33 cellular contexts compared by ENCODE assay signal in genomic region chr9:68654075-68654474, GRCh38. TPM values are rescaled to one million over a fixed set of nuclear protein-coding genes. Genes with fewer than 3 reads are reported as not detected.
"Had no signal": no experiment of that assay in that cellular context is flagged by ENCODE, and none has a peak within 500 bp of the region (broad histone marks: within the 10 kb centered on the region; RNA-seq: fewer than 3 reads in every experiment).

No MANE protein-coding gene starts in this region.

- H3K9me3 Mint-ChIP-seq: activated B cell treated with CpG ODN at 0.5 μM for 24 hours; activated CD8-positive, alpha-beta T cell treated with anti-CD3 and anti-CD28 coated beads for 36 hours; activated naive CD4-positive, alpha-beta T cell treated with anti-CD3 and anti-CD28 coated beads, Interleukin-2, amount 10 ng/mL, durations not matched to agents 7 days and 5 days; central memory CD8-positive, alpha-beta T cell; T-cell had no signal

- ATAC-seq: Right ventricle myocardium inferior, SK-N-SH treated with all-trans-retinoic acid at 6 μM for 48 hours, T-cell, T-helper 17 cell had no signal

- H3K9me3 ChIP-seq: ascending aorta had no signal

- H3K4me3 ChIP-seq: ascending aorta, cardiac muscle cell, PC-9 had no signal

- H3K27ac Mint-ChIP-seq: activated B cell treated with CpG ODN at 0.5 μM for 24 hours; activated naive CD4-positive, alpha-beta T cell treated with anti-CD3 and anti-CD28 coated beads, Interleukin-2, amount 10 ng/mL, durations not matched to agents 7 days and 5 days; T-helper 17 cell had no signal

- H3K4me3 Mint-ChIP-seq: activated B cell treated with CpG ODN at 0.5 μM for 24 hours; activated CD8-positive, alpha-beta T cell treated with anti-CD3 and anti-CD28 coated beads for 36 hours; activated naive CD4-positive, alpha-beta T cell treated with anti-CD3 and anti-CD28 coated beads, Interleukin-2, amount 10 ng/mL, durations not matched to agents 7 days and 5 days; activated naive CD8-positive, alpha-beta T cell; central memory CD8-positive, alpha-beta T cell; T-cell; T-helper 17 cell had no signal

- H3K27me3 Mint-ChIP-seq: activated B cell treated with CpG ODN at 0.5 μM for 24 hours had no signal

- H3K36me3 ChIP-seq: ascending aorta, cardiac muscle cell had no signal

- H3K27me3 ChIP-seq: ascending aorta, cardiac muscle cell had no signal

- H3K27ac ChIP-seq: ascending aorta, cardiac muscle cell, PC-9, RWPE1, VCaP had no signal

- DNase-seq: activated B cell treated with CpG ODN at 0.5 μM for 24 hours; activated CD4-positive, alpha-beta T cell treated with anti-CD3 and anti-CD28 coated beads for 4 hours; activated CD4-positive, CD25-positive, alpha-beta regulatory T cell treated with anti-CD3 and anti-CD28 coated beads, Interleukin-2, amount 50 U/mL, for 72 hours; activated CD8-positive, alpha-beta T cell treated with anti-CD3 and anti-CD28 coated beads for 36 hours; activated effector memory CD4-positive, alpha-beta T cell treated with Interleukin-2 at 50 U/mL for 16 hours; activated naive CD4-positive, alpha-beta T cell treated with anti-CD3 and anti-CD28 coated beads, Interleukin-2, amount 10 ng/mL, durations not matched to agents 7 days and 5 days; activated T-cell treated with anti-CD3 and anti-CD28 coated beads, Interleukin-2, amount 50 U/mL, for 1 hour; activated T-cell treated with anti-CD3 and anti-CD28 coated beads, Interleukin-2, amount 50 U/mL, for 72 hours; amygdala; Karpas-422; NCI-H1048; NCI-H1105 treated with DMSO at 0.1 percent for 48 hours; NCI-H1436; NCI-H1694; NCI-H1930; NCI-H2081 treated with DMSO at 0.1 percent for 48 hours; NCI-H345; NCI-H524 treated with DMSO at 0.1 percent for 48 hours; NK-92 treated with Interleukin-12 subunit alpha and Interleukin-12 subunit beta, amount 100 ng/mL, for 24 hours; PC-9; SIG-M5; T-cell; T-helper 17 cell had no signal

- H3K4me1 ChIP-seq: ascending aorta had no signal

- H3K4me2 ChIP-seq: PC-9 had no signal

- H2AFZ ChIP-seq: PC-9 had no signal

- H3K36me3 Mint-ChIP-seq: activated naive CD4-positive, alpha-beta T cell treated with anti-CD3 and anti-CD28 coated beads, Interleukin-2, amount 10 ng/mL, durations not matched to agents 7 days and 5 days; activated naive CD8-positive, alpha-beta T cell; T-cell had no signal

- H3K4me1 Mint-ChIP-seq: activated naive CD4-positive, alpha-beta T cell treated with anti-CD3 and anti-CD28 coated beads, Interleukin-2, amount 10 ng/mL, durations not matched to agents 7 days and 5 days; central memory CD8-positive, alpha-beta T cell; T-cell; T-helper 17 cell had no signal

- FAIRE-seq: RCC 7860 had no signal

RNA-seq across cellular contexts. Expression of gene PIP5K1B, which starts 51.0 kb away (rescaled TPM):
- total RNA-seq: chondrocyte, PC-9 had no signal
